ENCODE assay signal across 14 cellular contexts in the genomic region with DNA sequence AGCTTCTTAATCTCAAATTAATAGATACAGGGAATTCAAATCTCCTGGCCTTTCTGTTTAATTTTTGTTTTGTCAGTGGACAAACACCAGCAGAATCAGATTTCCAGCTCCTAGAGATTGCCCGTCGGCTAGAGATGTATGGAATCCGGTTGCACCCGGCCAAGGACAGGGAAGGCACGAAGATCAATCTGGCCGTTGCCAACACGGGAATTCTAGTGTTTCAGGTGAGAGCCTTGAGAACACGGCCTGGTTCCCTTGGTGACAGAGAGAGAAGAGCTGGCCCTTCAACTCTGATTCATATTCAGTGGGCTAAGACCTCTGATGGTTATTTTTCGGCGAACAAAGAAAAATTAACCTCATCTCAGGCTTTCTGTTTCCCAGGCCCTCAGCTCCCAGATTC.
"Had no signal": no experiment of that assay in that cellular context is flagged by ENCODE, and none has a peak within 500 bp of the region (broad histone marks: within the 10 kb centered on the region; RNA-seq: fewer than 3 reads in every experiment).

No MANE protein-coding gene starts in this region.

- H3K27me3 ChIP-seq: neural progenitor cell, right atrium auricular region, transverse colon had no signal

- H3K36me3 ChIP-seq: neural progenitor cell had no signal

- H3K4me1 ChIP-seq: neural progenitor cell, transverse colon had no signal

- H3K4me2 ChIP-seq: neural progenitor cell had no signal

- H3K9ac ChIP-seq: neural progenitor cell had no signal

- DNase-seq: activated CD4-positive, alpha-beta memory T cell treated with anti-CD3 and anti-CD28 coated beads, Interleukin-2, amount 10 ng/mL, durations not matched to agents 7 days and 5 days; activated effector memory CD4-positive, alpha-beta T cell treated with Interleukin-2 at 50 U/mL for 16 hours; activated naive CD4-positive, alpha-beta T cell treated with anti-CD3 and anti-CD28 coated beads, Interleukin-2, amount 50 U/mL, for 16 hours; activated T-cell treated with anti-CD3 and anti-CD28 coated beads, Interleukin-2, amount 50 U/mL, for 4 hours; erythroblast; islet precursor cell; left ventricle myocardium inferior; stimulated activated CD4-positive, alpha-beta T cell treated with anti-CD3 and anti-CD28 coated beads, Interleukin-15, amount 100 ng/mL, for 24 hours; stimulated activated CD4-positive, alpha-beta T cell treated with anti-CD3 and anti-CD28 coated beads, Interleukin-4, amount 100 ng/mL, for 1 hour; stimulated activated naive B cell treated with anti-CD40 and anti-IgM and Interleukin-4, amounts not matched to agents 10 μg/mL and 1 μg/mL and 100 μg/mL, for 72 hours; transverse colon had no signal

- H2AFZ ChIP-seq: neural progenitor cell had no signal

- H3K9me3 ChIP-seq: left ventricle myocardium inferior, right atrium auricular region, transverse colon had no signal

- H3K27ac ChIP-seq: left ventricle myocardium inferior, neural progenitor cell, right atrium auricular region, skin epidermis, transverse colon had no signal

- H3K4me3 ChIP-seq: left ventricle myocardium inferior, neural progenitor cell, right atrium auricular region, skin epidermis, transverse colon had no signal
